2 cellular contexts compared by ENCODE assay signal in the genomic region with DNA sequence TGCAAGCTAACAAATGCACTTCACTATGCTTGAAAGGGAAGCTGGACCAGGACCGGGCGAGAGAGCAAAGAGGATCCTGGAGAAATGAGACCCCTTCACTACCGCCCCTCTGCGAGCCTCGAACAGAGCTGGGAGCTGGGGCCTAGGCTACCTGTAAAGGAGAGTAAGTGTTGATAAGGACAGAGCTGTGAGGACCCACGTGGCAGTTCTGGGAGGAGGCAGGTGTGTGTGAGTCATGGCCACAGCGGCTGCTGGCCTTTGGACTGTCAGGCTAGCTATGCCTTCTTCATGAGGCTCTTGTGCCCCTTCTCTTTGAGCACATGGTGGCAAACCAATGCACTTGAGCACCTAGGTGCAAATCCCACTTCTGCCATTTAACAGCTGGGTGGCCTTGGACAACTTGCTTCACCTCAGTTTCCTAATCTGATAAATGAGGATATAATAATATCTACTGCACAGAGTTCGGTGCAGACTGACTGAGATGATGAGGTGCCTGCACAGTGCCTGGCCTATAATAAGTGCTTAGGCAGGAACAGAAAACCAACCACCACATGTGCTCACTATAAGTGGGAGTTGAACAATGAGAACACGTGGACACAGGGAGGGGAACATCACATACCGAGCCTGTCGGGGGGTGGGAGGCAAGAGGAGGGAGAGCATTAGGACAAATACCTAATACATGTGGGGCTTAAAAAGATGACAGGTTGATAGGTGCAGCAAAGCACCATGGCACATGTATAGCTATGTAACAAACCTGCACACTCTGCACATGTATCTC.
TF ChIP-seq lines count a peak whose summit lies in the region.

No MANE protein-coding gene starts in this region.

TF ChIP-seq in A549, 52 proteins besides CTCF, POLR2A, EP300 and RAD21:
- TF ChIP-seq ZNF302 (CRISPR knock-in tag; IDR thresholded peaks at IDR 0.05) (no peak), HOXB5 (CRISPR knock-in tag; IDR thresholded peaks at IDR 0.05) (no peak), CHD4 (IDR thresholded peaks at IDR 0.05; ENCODE audit: borderline replicate concordance) (no peak)
- TF ChIP-seq, protein P1, sequence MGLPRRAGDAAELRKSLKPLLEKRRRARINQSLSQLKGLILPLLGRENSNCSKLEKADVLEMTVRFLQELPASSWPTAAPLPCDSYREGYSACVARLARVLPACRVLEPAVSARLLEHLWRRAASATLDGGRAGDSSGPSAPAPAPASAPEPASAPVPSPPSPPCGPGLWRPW (IDR thresholded peaks at IDR 0.05): no peak

TF ChIP-seq in K562, 482 proteins besides CTCF, POLR2A, EP300 and RAD21:
- TF ChIP-seq, protein P2, sequence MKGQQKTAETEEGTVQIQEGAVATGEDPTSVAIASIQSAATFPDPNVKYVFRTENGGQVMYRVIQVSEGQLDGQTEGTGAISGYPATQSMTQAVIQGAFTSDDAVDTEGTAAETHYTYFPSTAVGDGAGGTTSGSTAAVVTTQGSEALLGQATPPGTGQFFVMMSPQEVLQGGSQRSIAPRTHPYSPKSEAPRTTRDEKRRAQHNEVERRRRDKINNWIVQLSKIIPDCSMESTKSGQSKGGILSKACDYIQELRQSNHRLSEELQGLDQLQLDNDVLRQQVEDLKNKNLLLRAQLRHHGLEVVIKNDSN (CRISPR knock-in tag; IDR thresholded peaks at IDR 0.05): peak; percentile 44
- no peak for TF ChIP-seq SMC3 (conservative IDR thresholded peaks at IDR 0.05; ENCODE audit: insufficient read depth, low read depth, low read length)
